16 cellular contexts compared by ENCODE assay signal in genomic region chr13:77383097-77383496, GRCh38. TPM values are rescaled to one million over a fixed set of nuclear protein-coding genes. Genes with fewer than 3 reads are reported as not detected.
DNase-seq lines count a peak whose midpoint lies in the region; ATAC-seq and TF ChIP-seq lines count a peak whose summit lies in the region.
"Had no signal": no experiment of that assay in that cellular context is flagged by ENCODE, and none has a peak within 500 bp of the region (broad histone marks: within the 10 kb centered on the region; RNA-seq: fewer than 3 reads in every experiment).

No MANE protein-coding gene starts in this region.

- H3K4me3 Mint-ChIP-seq in GM23338 (no peak overlapping the region; the same call in 2 of the 3 replicates), WTC11 (peak overlapping the region; percentile 30; the same call in 1 of the 2 replicates)
- H3K4me3 Mint-ChIP-seq in CD8-positive, alpha-beta T cell = no peak overlapping the region
- H3K4me3 Mint-ChIP-seq: B cell; CD4-positive, CD25-positive, alpha-beta regulatory T cell had no signal

- H3K79me2 ChIP-seq in GM23338 (replicated peaks; ENCODE audit: insufficient read depth) (no peaks in the 10 kb centered on the region), PC-3 (ENCODE audit: low read length) (no peaks in the 10 kb centered on the region)

- POLR2A ChIA-PET in WTC11 (lab: Charles Lee) (no interaction called here), PC-3 (lab: Charles Lee; ENCODE audit: unreplicated experiment) (no interaction called here)
- POLR2A ChIA-PET in CD8-positive, alpha-beta T cell (lab: Charles Lee) = no interaction called here

- H3K36me3 ChIP-seq in GM23338 (ENCODE audit: insufficient read depth) (no peaks in the 10 kb centered on the region), iPS-20b (ENCODE audit: insufficient read depth, low read depth, low read length) (no peaks in the 10 kb centered on the region), PC-3 (ENCODE audit: low read depth, low read length) (no peaks in the 10 kb centered on the region)
- no peaks in the 10 kb centered on the region for H3K36me3 ChIP-seq in CD8-positive, alpha-beta T cell (ENCODE audit: insufficient read depth, low read length)

- intact Hi-C loops in PC-3 (cut with micrococcal nuclease) = no loop called here
- intact Hi-C loops in CD8-positive, alpha-beta T cell (cut with DNase I, micrococcal nuclease) = no loop called here

- H3K4me1 Mint-ChIP-seq in GM23338 (peaks cover 34% of the 10 kb centered on the region), WTC11 (peaks cover 36% of the 10 kb centered on the region)
- H3K4me1 Mint-ChIP-seq in CD8-positive, alpha-beta T cell (ENCODE audit: low read depth) = no peaks in the 10 kb centered on the region
- H3K4me1 Mint-ChIP-seq: CD4-positive, CD25-positive, alpha-beta regulatory T cell had no signal

- H3K4me1 ChIP-seq in GM23338 (ENCODE audit: insufficient read depth) (peaks cover 18% of the 10 kb centered on the region), iPS-20b (ENCODE audit: insufficient read depth, low read length) (peaks cover 18% of the 10 kb centered on the region), PC-3 (ENCODE audit: insufficient read depth, low read length) (peaks cover 12% of the 10 kb centered on the region; the same call in 1 of the 2 replicates)
- no peaks in the 10 kb centered on the region for H3K4me1 ChIP-seq in CD8-positive, alpha-beta T cell (ENCODE audit: insufficient read depth, low read length)

- no TSS peak for BruUV-seq in PC-3 (replicated peaks; lab: Mats Ljungman, UMichigan)

- H3K4me2 ChIP-seq in GM23338 (peak overlapping the region; percentile 36), PC-3 (ENCODE audit: low read length) (no peak overlapping the region)

- H3K4me3 ChIP-seq in GM23338 (no peak overlapping the region), iPS-20b (ENCODE audit: low read length) (peak overlapping the region; percentile 14; the same call in 1 of the 2 replicates), PC-3 (ENCODE audit: low read length) (no peak overlapping the region)
- H3K4me3 ChIP-seq in CD8-positive, alpha-beta T cell (ENCODE audit: low read depth, low read length) = no peak overlapping the region

- H3K27me3 ChIP-seq in GM23338 (ENCODE audit: insufficient read depth) = no peaks in the 10 kb centered on the region
- H3K27me3 ChIP-seq in iPS-20b (ENCODE audit: insufficient read depth, low read length) = no peaks in the 10 kb centered on the region
- no peaks in the 10 kb centered on the region for H3K27me3 ChIP-seq in PC-3 (ENCODE audit: low read length)
- H3K27me3 ChIP-seq in CD8-positive, alpha-beta T cell (ENCODE audit: insufficient read depth, low read length) = no peaks in the 10 kb centered on the region

- CTCF ChIA-PET in WTC11 (lab: Charles Lee) = interaction anchor here (1.4 kb wide), 1 partner anchor 95 kb away, joined by 4 read pairs; no protein-coding TSS in a partner anchor
- CTCF ChIA-PET in PC-3 (lab: Charles Lee) = no interaction called here
- CTCF ChIA-PET in CD8-positive, alpha-beta T cell (lab: Charles Lee) = no interaction called here

- H3F3A ChIP-seq in GM23338 (replicated peaks; ENCODE audit: low read depth) = no peaks in the 10 kb centered on the region
- H3F3A ChIP-seq in PC-3 (ENCODE audit: low read length, unreplicated experiment) = no peaks in the 10 kb centered on the region

- TF ChIP-seq CTCF in GM23338 (conservative IDR thresholded peaks at IDR 0.05; ENCODE audit: low read depth in 2 of 2) = no peak
- TF ChIP-seq CTCF in WTC11 (IDR thresholded peaks at IDR 0.05) = no peak
- TF ChIP-seq CTCF in PC-3 (conservative IDR thresholded peaks at IDR 0.05; ENCODE audit: low read depth, low read length) = no peak
- TF ChIP-seq CTCF in CD8-positive, alpha-beta T cell (IDR thresholded peaks at IDR 0.05) = no peak
- no peak for TF ChIP-seq CTCF in omental fat pad (IDR thresholded peaks at IDR 0.05)

- H3K27ac ChIP-seq in GM23338 (ENCODE audit: low read depth) (no peak overlapping the region), iPS-20b (ENCODE audit: low read length) (no peak overlapping the region), PC-3 (ENCODE audit: low read length) (no peak overlapping the region)
- H3K27ac ChIP-seq in CD8-positive, alpha-beta T cell (ENCODE audit: low read depth, low read length) = no peak overlapping the region
- H3K27ac ChIP-seq: HL-60 had no signal

- H3K27ac Mint-ChIP-seq in GM23338 (peak overlapping the region; percentile 85), WTC11 (peak overlapping the region; percentile 52)
- no peak overlapping the region for H3K27ac Mint-ChIP-seq in CD8-positive, alpha-beta T cell
- H3K27ac Mint-ChIP-seq: B cell; CD4-positive, CD25-positive, alpha-beta regulatory T cell had no signal

- peak; percentile 61 for ATAC-seq in GM23338
- peak; percentile 52; the same call in 1 of the 2 replicates for ATAC-seq in WTC11
- ATAC-seq in PC-3 = no peak
- ATAC-seq in CD8-positive, alpha-beta T cell = no peak
- ATAC-seq in omental fat pad (ENCODE audit: low FRiP score) = no peak

- no peaks in the 10 kb centered on the region for H4K20me1 ChIP-seq in GM23338 (replicated peaks; ENCODE audit: insufficient read depth)
- no peaks in the 10 kb centered on the region for H4K20me1 ChIP-seq in PC-3 (ENCODE audit: low read length)

- DNase-seq in GM23338 (ENCODE audit: low spot score) (peak; percentile 52), WTC11 (ENCODE audit: low spot score) (no peak), fibroblast of gingiva (ENCODE audit: low read depth) (peak; percentile 27), NCI-H1694 treated with DMSO at 0.1 percent for 48 hours (lab: John Stamatoyannopoulos, UW) (no peak), PC-3 (no peak), omental fat pad (ENCODE audit: low spot score) (no peak)
- DNase-seq in CD8-positive, alpha-beta T cell = no peak
- DNase-seq: 8988T; C1 segment of cervical spinal cord; Caco-2; CD4-positive, CD25-positive, alpha-beta regulatory T cell; GOT3; HCEC 1CT had no signal

- H3K27me3 Mint-ChIP-seq in GM23338 (ENCODE audit: insufficient read depth, low read depth, poor library complexity) (no peaks in the 10 kb centered on the region), WTC11 (ENCODE audit: low read depth) (no peaks in the 10 kb centered on the region)
- H3K27me3 Mint-ChIP-seq in CD8-positive, alpha-beta T cell (ENCODE audit: low read depth) = peaks cover 5% of the 10 kb centered on the region
- H3K27me3 Mint-ChIP-seq: B cell; CD4-positive, CD25-positive, alpha-beta regulatory T cell had no signal

- no peak overlapping the region for H2AFZ ChIP-seq in GM23338
- H2AFZ ChIP-seq in PC-3 (ENCODE audit: low read length) = no peak overlapping the region

- H3K9me3 ChIP-seq in iPS-20b (ENCODE audit: insufficient read depth, low read depth, low read length) (no peaks in the 10 kb centered on the region), PC-3 (ENCODE audit: low read length) (no peaks in the 10 kb centered on the region)
- H3K9me3 ChIP-seq in CD8-positive, alpha-beta T cell (ENCODE audit: low read length) = no peaks in the 10 kb centered on the region
- H3K9me3 ChIP-seq: Caco-2 had no signal

- H3K9me3 Mint-ChIP-seq in GM23338 (no peaks in the 10 kb centered on the region; the same call in 1 of the 3 replicates), WTC11 (peaks cover 12% of the 10 kb centered on the region)
- no peaks in the 10 kb centered on the region for H3K9me3 Mint-ChIP-seq in CD8-positive, alpha-beta T cell
- H3K9me3 Mint-ChIP-seq: CD4-positive, CD25-positive, alpha-beta regulatory T cell had no signal

- H3K9me2 ChIP-seq in GM23338 (ENCODE audit: insufficient read depth) = no peaks in the 10 kb centered on the region
- H3K9me2 ChIP-seq in PC-3 (replicated peaks; ENCODE audit: low read length) = no peaks in the 10 kb centered on the region

- H3K36me3 Mint-ChIP-seq in GM23338 (ENCODE audit: low read depth) (peaks cover 4% of the 10 kb centered on the region; the same call in 2 of the 3 replicates), WTC11 (peaks cover 5% of the 10 kb centered on the region; the same call in 1 of the 2 replicates)
- no peaks in the 10 kb centered on the region for H3K36me3 Mint-ChIP-seq in CD8-positive, alpha-beta T cell
- H3K36me3 Mint-ChIP-seq: CD4-positive, CD25-positive, alpha-beta regulatory T cell had no signal

- H3K9ac ChIP-seq in iPS-20b (ENCODE audit: low read depth, low read length) (no peak overlapping the region; the same call in 1 of the 2 replicates), PC-3 (ENCODE audit: low read length) (no peak overlapping the region)

TF ChIP-seq in GM23338, 12 proteins besides CTCF, POLR2A, EP300 and RAD21:
- TF ChIP-seq EZH2 (IDR thresholded peaks at IDR 0.05; ENCODE audit: low read depth, unreplicated experiment) = no peak
- TF ChIP-seq ZNF114 (CRISPR knock-in tag; IDR thresholded peaks at IDR 0.05) = no peak
- TF ChIP-seq EZH2phosphoT487 (IDR thresholded peaks at IDR 0.05; ENCODE audit: unreplicated experiment) = no peak
- no peak for TF ChIP-seq JUNB (IDR thresholded peaks at IDR 0.05; ENCODE audit: unreplicated experiment)
- TF ChIP-seq NANOG (IDR thresholded peaks at IDR 0.05; ENCODE audit: borderline replicate concordance) = no peak

TF ChIP-seq in WTC11, 78 proteins besides CTCF, POLR2A, EP300 and RAD21 (continues in another document):
- TF ChIP-seq EMX1 (CRISPR knock-in tag; IDR thresholded peaks at IDR 0.05) = no peak

RNA-seq across cellular contexts. Expression of gene MYCBP2, which starts 56.2 kb away (rescaled TPM):
- total RNA-seq in GM23338 (2014; rRNA removed; shearing (Covaris generic)) = 77.2 and 78.0 TPM in 2 replicates
- polyA plus RNA-seq in GM23338 (2016; fragmentation: Nextera tagmentation; extraction: Ambion mirVana) = 38.5 and 54.6 TPM in 2 replicates
- total RNA-seq in WTC11 (2021) (41.5 to 54.3 TPM (median 45.3 TPM) in 3 replicates), PC-3 (2014; rRNA removed) (53.3 and 85.2 TPM in 2 replicates), omental fat pad (100 to 1,000 TPM; 152 to 277 (median 223) TPM)
- total RNA-seq in CD8-positive, alpha-beta T cell = 100 to 1,000 TPM in 1 of 2 experiments, 10 to 100 TPM in 1; 92.3 to 105 TPM

Comparison
In these comparisons a context has a peak if more than half of its experiments do, and no peak if none do; other contexts are left out.
1. ATAC-seq: peak in GM23338 (single experiment) and WTC11 (single experiment); none in PC-3 (single experiment), CD8-positive, alpha-beta T cell (single experiment) and omental fat pad (single experiment).
2. DNase-seq: peak in GM23338 (single experiment) and fibroblast of gingiva (single experiment); none in WTC11 (single experiment), NCI-H1694 treated with DMSO at 0.1 percent for 48 hours (single experiment), PC-3 (single experiment), CD8-positive, alpha-beta T cell (0 of 7) and omental fat pad (single experiment).